8 cellular contexts compared by ENCODE assay signal in genomic region chr22:46791201-46791731, GRCh38.
DNase-seq lines count a peak whose midpoint lies in the region; ATAC-seq and TF ChIP-seq lines count a peak whose summit lies in the region.

No MANE protein-coding gene starts in this region.

- DNase-seq in GM12865 (ENCODE audit: low read depth) (peak; percentile 69), T-helper 2 cell (peak; percentile 38 to 95 (median 67)), adipocyte (ENCODE audit: low read depth) (no peak), iris pigment epithelial cell (ENCODE audit: low read depth) (peak; percentile 80), COR-L47 (lab: John Stamatoyannopoulos, UW) (no peak)
- DNase-seq in stimulated activated CD8-positive, alpha-beta memory T cell treated with anti-CD3 and anti-CD28 coated beads, Interleukin-12 subunit alpha, Interleukin-12 subunit beta, amount 100 ng/mL, for 4 hours (ENCODE audit: low read depth) = peak; percentile 67

- ATAC-seq in HG03135 (IDR thresholded peaks at IDR 0.05; ENCODE audit: unreplicated experiment) (no peak), GM18519 (IDR thresholded peaks at IDR 0.05; ENCODE audit: low FRiP score, unreplicated experiment) (no peak)

- peak overlapping the region; percentile 51 for H3K9ac ChIP-seq in adipocyte (ENCODE audit: low read length)

- no peak overlapping the region for H3K4me3 ChIP-seq in GM12865 (ENCODE audit: low read depth, low read length)
- no peak overlapping the region for H3K4me3 ChIP-seq in adipocyte (ENCODE audit: low read length)

- peaks cover 8% of the 10 kb centered on the region for H3K4me1 ChIP-seq in adipocyte (ENCODE audit: control insufficient read depth, insufficient read depth, low read length)

- H3K9me3 ChIP-seq in adipocyte (ENCODE audit: control insufficient read depth, low read length) = peaks cover 2% of the 10 kb centered on the region

- H3K27me3 ChIP-seq in adipocyte (replicated peaks; ENCODE audit: control insufficient read depth, insufficient read depth, low read length) = no peaks in the 10 kb centered on the region

- H3K36me3 ChIP-seq in adipocyte (ENCODE audit: control insufficient read depth, insufficient read depth, low read length, severe bottlenecking) = peaks cover 20% of the 10 kb centered on the region

- TF ChIP-seq CTCF in GM12865 (IDR thresholded peaks at IDR 0.05; ENCODE audit: insufficient read depth, low read depth, low read length, missing control alignments) = no peak

Comparison
In these comparisons a context has a peak if more than half of its experiments do, and no peak if none do; other contexts are left out.
1. DNase-seq: peak in GM12865 (single experiment), T-helper 2 cell (5 of 5), iris pigment epithelial cell (single experiment) and stimulated activated CD8-positive, alpha-beta memory T cell treated with anti-CD3 and anti-CD28 coated beads, Interleukin-12 subunit alpha, Interleukin-12 subunit beta, amount 100 ng/mL, for 4 hours (single experiment); none in adipocyte (single experiment) and COR-L47 (single experiment).